ENCODE assay signal across 1 cellular context in the genomic region with DNA sequence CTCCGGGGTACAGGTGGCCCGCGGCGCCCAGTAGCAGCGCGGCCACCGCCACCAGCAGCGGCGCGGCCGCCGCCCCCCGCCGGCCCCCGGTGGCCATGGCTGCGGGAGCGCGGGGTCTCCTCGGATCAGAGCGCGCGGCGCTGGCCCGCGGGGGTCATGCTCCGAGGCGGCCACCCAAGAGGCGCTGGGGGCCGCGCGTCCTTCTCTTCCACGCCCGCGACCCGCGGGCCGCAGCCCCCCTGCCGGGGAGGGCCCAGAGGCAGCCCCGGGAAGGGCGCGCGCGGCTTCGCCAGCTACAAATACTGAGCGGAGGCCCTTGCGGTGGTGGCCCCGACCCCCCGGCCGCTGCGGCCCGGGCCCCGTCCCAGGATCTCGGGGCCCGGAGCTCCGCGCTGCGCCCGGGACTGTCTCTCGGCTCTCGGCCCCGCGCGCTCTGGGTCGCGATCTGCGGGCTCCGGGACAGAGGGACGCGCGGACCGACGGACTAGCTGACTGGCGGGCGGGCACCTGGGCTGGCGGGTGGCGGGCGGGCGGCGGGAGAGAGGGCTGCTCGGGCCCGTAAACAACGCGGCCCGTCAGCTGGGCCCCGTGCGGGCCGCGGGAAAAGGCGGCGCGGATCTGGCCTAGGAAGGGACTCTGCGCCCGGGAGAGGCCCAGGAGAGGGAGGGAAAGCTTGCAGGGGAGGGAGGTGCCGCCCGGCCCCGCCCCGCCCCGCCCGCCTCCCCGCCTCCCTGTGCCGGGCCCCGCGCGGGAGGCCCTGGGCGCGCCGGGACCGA.
A peak's percentile ranks its signal among the peaks of the same experiment; 100 is the strongest.
TF ChIP-seq lines count a peak whose summit lies in the region.

A gene (minus strand): TSS at position 620 of the 776 bp plus-strand sequence. CDS start 523 bp downstream, at position 97.

TF ChIP-seq in HepG2, 621 proteins besides CTCF, POLR2A, EP300 and RAD21 (continued from another document and continues in another):
- TF ChIP-seq, protein P1, sequence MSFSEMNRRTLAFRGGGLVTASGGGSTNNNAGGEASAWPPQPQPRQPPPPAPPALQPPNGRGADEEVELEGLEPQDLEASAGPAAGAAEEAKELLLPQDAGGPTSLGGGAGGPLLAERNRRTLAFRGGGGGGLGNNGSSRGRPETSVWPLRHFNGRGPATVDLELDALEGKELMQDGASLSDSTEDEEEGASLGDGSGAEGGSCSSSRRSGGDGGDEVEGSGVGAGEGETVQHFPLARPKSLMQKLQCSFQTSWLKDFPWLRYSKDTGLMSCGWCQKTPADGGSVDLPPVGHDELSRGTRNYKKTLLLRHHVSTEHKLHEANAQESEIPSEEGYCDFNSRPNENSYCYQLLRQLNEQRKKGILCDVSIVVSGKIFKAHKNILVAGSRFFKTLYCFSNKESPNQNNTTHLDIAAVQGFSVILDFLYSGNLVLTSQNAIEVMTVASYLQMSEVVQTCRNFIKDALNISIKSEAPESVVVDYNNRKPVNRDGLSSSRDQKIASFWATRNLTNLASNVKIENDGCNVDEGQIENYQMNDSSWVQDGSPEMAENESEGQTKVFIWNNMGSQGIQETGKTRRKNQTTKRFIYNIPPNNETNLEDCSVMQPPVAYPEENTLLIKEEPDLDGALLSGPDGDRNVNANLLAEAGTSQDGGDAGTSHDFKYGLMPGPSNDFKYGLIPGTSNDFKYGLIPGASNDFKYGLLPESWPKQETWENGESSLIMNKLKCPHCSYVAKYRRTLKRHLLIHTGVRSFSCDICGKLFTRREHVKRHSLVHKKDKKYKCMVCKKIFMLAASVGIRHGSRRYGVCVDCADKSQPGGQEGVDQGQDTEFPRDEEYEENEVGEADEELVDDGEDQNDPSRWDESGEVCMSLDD (CRISPR knock-in tag; IDR thresholded peaks at IDR 0.05; ENCODE audit: borderline replicate concordance): no peak
- TF ChIP-seq KDM4B (CRISPR knock-in tag; IDR thresholded peaks at IDR 0.05): no peak
- TF ChIP-seq NR2F2 (IDR thresholded peaks at IDR 0.05; ENCODE audit: borderline replicate concordance, low read depth): no peak
- no peak for TF ChIP-seq ZNF567 (CRISPR knock-in tag; IDR thresholded peaks at IDR 0.05; ENCODE audit: borderline replicate concordance)
- TF ChIP-seq, protein P2, sequence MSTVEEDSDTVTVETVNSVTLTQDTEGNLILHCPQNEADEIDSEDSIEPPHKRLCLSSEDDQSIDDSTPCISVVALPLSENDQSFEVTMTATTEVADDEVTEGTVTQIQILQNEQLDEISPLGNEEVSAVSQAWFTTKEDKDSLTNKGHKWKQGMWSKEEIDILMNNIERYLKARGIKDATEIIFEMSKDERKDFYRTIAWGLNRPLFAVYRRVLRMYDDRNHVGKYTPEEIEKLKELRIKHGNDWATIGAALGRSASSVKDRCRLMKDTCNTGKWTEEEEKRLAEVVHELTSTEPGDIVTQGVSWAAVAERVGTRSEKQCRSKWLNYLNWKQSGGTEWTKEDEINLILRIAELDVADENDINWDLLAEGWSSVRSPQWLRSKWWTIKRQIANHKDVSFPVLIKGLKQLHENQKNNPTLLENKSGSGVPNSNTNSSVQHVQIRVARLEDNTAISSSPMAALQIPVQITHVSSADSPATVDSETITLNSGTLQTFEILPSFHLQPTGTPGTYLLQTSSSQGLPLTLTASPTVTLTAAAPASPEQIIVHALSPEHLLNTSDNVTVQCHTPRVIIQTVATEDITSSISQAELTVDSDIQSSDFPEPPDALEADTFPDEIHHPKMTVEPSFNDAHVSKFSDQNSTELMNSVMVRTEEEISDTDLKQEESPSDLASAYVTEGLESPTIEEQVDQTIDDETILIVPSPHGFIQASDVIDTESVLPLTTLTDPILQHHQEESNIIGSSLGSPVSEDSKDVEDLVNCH (CRISPR knock-in tag; IDR thresholded peaks at IDR 0.05): no peak
- TF ChIP-seq MIER2 (CRISPR knock-in tag; IDR thresholded peaks at IDR 0.05): no peak
- TF ChIP-seq, protein P3, sequence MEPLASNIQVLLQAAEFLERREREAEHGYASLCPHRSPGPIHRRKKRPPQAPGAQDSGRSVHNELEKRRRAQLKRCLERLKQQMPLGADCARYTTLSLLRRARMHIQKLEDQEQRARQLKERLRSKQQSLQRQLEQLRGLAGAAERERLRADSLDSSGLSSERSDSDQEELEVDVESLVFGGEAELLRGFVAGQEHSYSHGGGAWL (CRISPR knock-in tag; IDR thresholded peaks at IDR 0.05): peak; percentile 73
- no peak for TF ChIP-seq PHF21A (CRISPR knock-in tag; IDR thresholded peaks at IDR 0.05)
- TF ChIP-seq ZNF256 (CRISPR knock-in tag; conservative IDR thresholded peaks at IDR 0.05): no peak; the same call in 1 of the 2 replicates
- no peak for TF ChIP-seq FOXK2 (IDR thresholded peaks at IDR 0.05)
- TF ChIP-seq ZNF253 (CRISPR knock-in tag; IDR thresholded peaks at IDR 0.05; ENCODE audit: borderline replicate concordance): 0 out of 2 replicates have a peak, but pooled peaks have one; percentile 23
- TF ChIP-seq ZNF382 (CRISPR knock-in tag; IDR thresholded peaks at IDR 0.05; ENCODE audit: borderline replicate concordance): no peak
- TF ChIP-seq, protein P4, sequence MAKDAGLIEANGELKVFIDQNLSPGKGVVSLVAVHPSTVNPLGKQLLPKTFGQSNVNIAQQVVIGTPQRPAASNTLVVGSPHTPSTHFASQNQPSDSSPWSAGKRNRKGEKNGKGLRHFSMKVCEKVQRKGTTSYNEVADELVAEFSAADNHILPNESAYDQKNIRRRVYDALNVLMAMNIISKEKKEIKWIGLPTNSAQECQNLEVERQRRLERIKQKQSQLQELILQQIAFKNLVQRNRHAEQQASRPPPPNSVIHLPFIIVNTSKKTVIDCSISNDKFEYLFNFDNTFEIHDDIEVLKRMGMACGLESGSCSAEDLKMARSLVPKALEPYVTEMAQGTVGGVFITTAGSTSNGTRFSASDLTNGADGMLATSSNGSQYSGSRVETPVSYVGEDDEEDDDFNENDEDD (CRISPR knock-in tag; IDR thresholded peaks at IDR 0.05; ENCODE audit: borderline replicate concordance): peak; percentile 83; the same call in 1 of the 2 replicates
- no peak for TF ChIP-seq DR1 (CRISPR knock-in tag; IDR thresholded peaks at IDR 0.05)
- TF ChIP-seq SMAD3 (CRISPR knock-in tag; IDR thresholded peaks at IDR 0.05): 0 out of 2 replicates have a peak, but pooled peaks have one; percentile 38
- no peak for TF ChIP-seq REPIN1 (CRISPR knock-in tag; IDR thresholded peaks at IDR 0.05; ENCODE audit: borderline replicate concordance, low read depth)
- peak; percentile 58; the same call in 1 of the 2 replicates for TF ChIP-seq ESRRA (CRISPR knock-in tag; IDR thresholded peaks at IDR 0.05; ENCODE audit: low read depth)
- TF ChIP-seq ZNF432 (CRISPR knock-in tag; IDR thresholded peaks at IDR 0.05; ENCODE audit: borderline replicate concordance): no peak
- TF ChIP-seq ZNF644 (CRISPR knock-in tag; IDR thresholded peaks at IDR 0.05; ENCODE audit: low read depth): no peak
- TF ChIP-seq GABPB1 (CRISPR knock-in tag; IDR thresholded peaks at IDR 0.05): peak; percentile 61; the same call in 1 of the 2 replicates
- TF ChIP-seq MED8 (CRISPR knock-in tag; IDR thresholded peaks at IDR 0.05; ENCODE audit: insufficient replicate concordance): no peak
- TF ChIP-seq, protein P5, sequence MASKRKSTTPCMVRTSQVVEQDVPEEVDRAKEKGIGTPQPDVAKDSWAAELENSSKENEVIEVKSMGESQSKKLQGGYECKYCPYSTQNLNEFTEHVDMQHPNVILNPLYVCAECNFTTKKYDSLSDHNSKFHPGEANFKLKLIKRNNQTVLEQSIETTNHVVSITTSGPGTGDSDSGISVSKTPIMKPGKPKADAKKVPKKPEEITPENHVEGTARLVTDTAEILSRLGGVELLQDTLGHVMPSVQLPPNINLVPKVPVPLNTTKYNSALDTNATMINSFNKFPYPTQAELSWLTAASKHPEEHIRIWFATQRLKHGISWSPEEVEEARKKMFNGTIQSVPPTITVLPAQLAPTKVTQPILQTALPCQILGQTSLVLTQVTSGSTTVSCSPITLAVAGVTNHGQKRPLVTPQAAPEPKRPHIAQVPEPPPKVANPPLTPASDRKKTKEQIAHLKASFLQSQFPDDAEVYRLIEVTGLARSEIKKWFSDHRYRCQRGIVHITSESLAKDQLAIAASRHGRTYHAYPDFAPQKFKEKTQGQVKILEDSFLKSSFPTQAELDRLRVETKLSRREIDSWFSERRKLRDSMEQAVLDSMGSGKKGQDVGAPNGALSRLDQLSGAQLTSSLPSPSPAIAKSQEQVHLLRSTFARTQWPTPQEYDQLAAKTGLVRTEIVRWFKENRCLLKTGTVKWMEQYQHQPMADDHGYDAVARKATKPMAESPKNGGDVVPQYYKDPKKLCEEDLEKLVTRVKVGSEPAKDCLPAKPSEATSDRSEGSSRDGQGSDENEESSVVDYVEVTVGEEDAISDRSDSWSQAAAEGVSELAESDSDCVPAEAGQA (IDR thresholded peaks at IDR 0.05; ENCODE audit: low read depth): no peak
- TF ChIP-seq, protein P5 (CRISPR knock-in tag; IDR thresholded peaks at IDR 0.05; ENCODE audit: borderline replicate concordance): no peak; the same call in 1 of the 2 replicates
- TF ChIP-seq ZSCAN30 (CRISPR knock-in tag; IDR thresholded peaks at IDR 0.05): no peak; the same call in 1 of the 2 replicates
- peak; percentile 70 for TF ChIP-seq YY1 (IDR thresholded peaks at IDR 0.05; ENCODE audit: insufficient read depth, insufficient replicate concordance, low read depth, low read length)
- no peak for TF ChIP-seq PHB2 (IDR thresholded peaks at IDR 0.05; ENCODE audit: partially characterized antibody)
- TF ChIP-seq, protein P6, sequence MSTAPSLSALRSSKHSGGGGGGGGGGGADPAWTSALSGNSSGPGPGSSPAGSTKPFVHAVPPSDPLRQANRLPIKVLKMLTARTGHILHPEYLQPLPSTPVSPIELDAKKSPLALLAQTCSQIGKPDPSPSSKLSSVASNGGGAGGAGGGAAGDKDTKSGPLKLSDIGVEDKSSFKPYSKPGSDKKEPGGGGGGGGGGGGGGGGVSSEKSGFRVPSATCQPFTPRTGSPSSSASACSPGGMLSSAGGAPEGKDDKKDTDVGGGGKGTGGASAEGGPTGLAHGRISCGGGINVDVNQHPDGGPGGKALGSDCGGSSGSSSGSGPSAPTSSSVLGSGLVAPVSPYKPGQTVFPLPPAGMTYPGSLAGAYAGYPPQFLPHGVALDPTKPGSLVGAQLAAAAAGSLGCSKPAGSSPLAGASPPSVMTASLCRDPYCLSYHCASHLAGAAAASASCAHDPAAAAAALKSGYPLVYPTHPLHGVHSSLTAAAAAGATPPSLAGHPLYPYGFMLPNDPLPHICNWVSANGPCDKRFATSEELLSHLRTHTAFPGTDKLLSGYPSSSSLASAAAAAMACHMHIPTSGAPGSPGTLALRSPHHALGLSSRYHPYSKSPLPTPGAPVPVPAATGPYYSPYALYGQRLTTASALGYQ (CRISPR knock-in tag; IDR thresholded peaks at IDR 0.05): peak; percentile 66; the same call in 1 of the 2 replicates
- TF ChIP-seq MAFF (IDR thresholded peaks at IDR 0.05; ENCODE audit: low read depth, low read length): no peak
- TF ChIP-seq REXO4 (CRISPR knock-in tag; IDR thresholded peaks at IDR 0.05; ENCODE audit: borderline replicate concordance): no peak
- TF ChIP-seq NFYB (CRISPR knock-in tag; IDR thresholded peaks at IDR 0.05): no peak; the same call in 1 of the 2 replicates
- TF ChIP-seq ZNF746 (CRISPR knock-in tag; IDR thresholded peaks at IDR 0.05): peak; percentile 78
- TF ChIP-seq SAP130 (CRISPR knock-in tag; IDR thresholded peaks at IDR 0.05; ENCODE audit: low read depth): peak; percentile 90
- TF ChIP-seq SAFB2 (CRISPR knock-in tag; IDR thresholded peaks at IDR 0.05; ENCODE audit: borderline replicate concordance, low read depth): 0 out of 2 replicates have a peak, but pooled peaks have one; percentile 64
- TF ChIP-seq FOXJ3 (CRISPR knock-in tag; IDR thresholded peaks at IDR 0.05; ENCODE audit: borderline replicate concordance): no peak
- 0 out of 2 replicates have a peak, but pooled peaks have one; percentile 47 for TF ChIP-seq DNMT1 (CRISPR knock-in tag; IDR thresholded peaks at IDR 0.05)
- TF ChIP-seq KLF9 (CRISPR knock-in tag; IDR thresholded peaks at IDR 0.05; ENCODE audit: low read depth): no peak
- TF ChIP-seq CBX1 (IDR thresholded peaks at IDR 0.05; ENCODE audit: low read depth): peak; percentile 62
- no peak for TF ChIP-seq ZFP37 (CRISPR knock-in tag; IDR thresholded peaks at IDR 0.05; ENCODE audit: borderline replicate concordance)
- TF ChIP-seq AHR (CRISPR knock-in tag; IDR thresholded peaks at IDR 0.05): no peak
- no peak for TF ChIP-seq KDM6A (CRISPR knock-in tag; IDR thresholded peaks at IDR 0.05; ENCODE audit: low read depth)
- TF ChIP-seq, protein P7, sequence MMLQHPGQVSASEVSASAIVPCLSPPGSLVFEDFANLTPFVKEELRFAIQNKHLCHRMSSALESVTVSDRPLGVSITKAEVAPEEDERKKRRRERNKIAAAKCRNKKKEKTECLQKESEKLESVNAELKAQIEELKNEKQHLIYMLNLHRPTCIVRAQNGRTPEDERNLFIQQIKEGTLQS (CRISPR knock-in tag; IDR thresholded peaks at IDR 0.05): 0 out of 2 replicates have a peak, but pooled peaks have one; percentile 42
- TF ChIP-seq HMGA1 (CRISPR knock-in tag; conservative IDR thresholded peaks at IDR 0.05): no peak
- TF ChIP-seq FOXK1 (CRISPR knock-in tag; IDR thresholded peaks at IDR 0.05; ENCODE audit: borderline replicate concordance, low read depth): peak; percentile 86; the same call in 1 of the 2 replicates
- TF ChIP-seq TARDBP (CRISPR knock-in tag; IDR thresholded peaks at IDR 0.05): 0 out of 2 replicates have a peak, but pooled peaks have one; percentile 43
- TF ChIP-seq FOSL2 (CRISPR knock-in tag; IDR thresholded peaks at IDR 0.05): 0 out of 2 replicates have a peak, but pooled peaks have one; percentile 30
- TF ChIP-seq ZNF350 (CRISPR knock-in tag; IDR thresholded peaks at IDR 0.05; ENCODE audit: borderline replicate concordance, low read depth): no peak
- TF ChIP-seq ZFP62 (CRISPR knock-in tag; IDR thresholded peaks at IDR 0.05): no peak
